In genomic region chr10:6399879-6400278, GRCh38 we compare ENCODE assay signal across 21 cellular contexts.
DNase-seq lines count a peak whose midpoint lies in the region; ATAC-seq and TF ChIP-seq lines count a peak whose summit lies in the region.
"Had no signal": no experiment of that assay in that cellular context is flagged by ENCODE, and none has a peak within 500 bp of the region (broad histone marks: within the 10 kb centered on the region; RNA-seq: fewer than 3 reads in every experiment).

No MANE protein-coding gene starts in this region.

- H3K27me3 Mint-ChIP-seq in HFFc6 (ENCODE audit: insufficient read depth) = peaks cover 3% of the 10 kb centered on the region
- peaks cover 19% of the 10 kb centered on the region for H3K27me3 Mint-ChIP-seq in dendritic cell treated with granulocyte-macrophage colony-stimulating factor and Interleukin-4, amounts not matched to agents 40 ng/mL and 50 ng/mL, for 4 days
- H3K27me3 Mint-ChIP-seq in activated CD4-positive, alpha-beta memory T cell treated with anti-CD3 and anti-CD28 coated beads for 36 hours = peaks cover 3% of the 10 kb centered on the region

- no peaks in the 10 kb centered on the region for H3K36me3 ChIP-seq in trophoblast cell (ENCODE audit: control insufficient read depth in 1 of 2, insufficient read depth in 2 of 2, low read length in 2 of 2)
- H3K36me3 ChIP-seq: HAP-1 had no signal

- H3K4me3 Mint-ChIP-seq in HFFc6 = no peak overlapping the region
- H3K4me3 Mint-ChIP-seq in dendritic cell treated with granulocyte-macrophage colony-stimulating factor and Interleukin-4, amounts not matched to agents 40 ng/mL and 50 ng/mL, for 4 days = no peak overlapping the region
- H3K4me3 Mint-ChIP-seq in activated CD4-positive, alpha-beta memory T cell treated with anti-CD3 and anti-CD28 coated beads for 36 hours = no peak overlapping the region

- CTCF ChIA-PET in AG04450 (lab: Charles Lee) = interaction anchor here (0.7 to 6.0 kb wide), 3 partner anchors 17 to 515 kb away, joined by 4 to 221 read pairs (median 11); partner anchors contain the start of gene PFKFB3
- CTCF ChIA-PET in activated CD4-positive, alpha-beta memory T cell treated with anti-CD3 and anti-CD28 coated beads for 36 hours (lab: Charles Lee) = interaction anchor here (1.6 to 4.2 kb wide), 6 partner anchors 11 to 290 kb away, joined by 3 to 160 read pairs (median 28); partner anchors contain the start of gene PFKFB3

- H2BK120ac ChIP-seq in trophoblast cell (ENCODE audit: insufficient read depth, low read length, poor library complexity) = peak overlapping the region; percentile 47

- peak overlapping the region; percentile 55 for H2AK5ac ChIP-seq in trophoblast cell (ENCODE audit: low read length)

- DNase-seq in AG04450 (ENCODE audit: low read depth, low spot score) (no peak), HFFc6 (no peak), trophoblast cell (no peak), glomerular visceral epithelial cell (ENCODE audit: extremely low spot score) (no peak)
- DNase-seq in activated CD4-positive, alpha-beta memory T cell treated with anti-CD3 and anti-CD28 coated beads for 36 hours = no peak
- DNase-seq: activated CD4-positive, alpha-beta T cell treated with anti-CD3 and anti-CD28 coated beads for 1 hour; activated CD8-positive, alpha-beta memory T cell treated with anti-CD3 and anti-CD28 coated beads, Interleukin-2, amount 50 U/mL, for 48 hours; activated naive CD4-positive, alpha-beta T cell treated with Interleukin-2 at 50 U/mL for 16 hours; effector CD8-positive, alpha-beta T cell; kidney; NCI-H446 treated with DMSO at 0.1 percent for 48 hours; SIG-M5; stimulated activated CD4-positive, alpha-beta T cell treated with anti-CD3 and anti-CD28 coated beads, Interleukin-12 subunit alpha, Interleukin-12 subunit beta, amount 100 ng/mL, for 4 hours; stimulated activated naive CD8-positive, alpha-beta T cell treated with anti-CD3 and anti-CD28 coated beads, Interleukin-15, Interleukin-2, amounts not matched to agents 100 U/mL and 50 U/mL, for 24 hours; T-helper 9 cell had no signal

- no peaks in the 10 kb centered on the region for H3K9me3 Mint-ChIP-seq in HFFc6
- H3K9me3 Mint-ChIP-seq in dendritic cell treated with granulocyte-macrophage colony-stimulating factor and Interleukin-4, amounts not matched to agents 40 ng/mL and 50 ng/mL, for 4 days = no peaks in the 10 kb centered on the region
- no peaks in the 10 kb centered on the region for H3K9me3 Mint-ChIP-seq in activated CD4-positive, alpha-beta memory T cell treated with anti-CD3 and anti-CD28 coated beads for 36 hours

- H3K4me1 Mint-ChIP-seq in HFFc6 (ENCODE audit: low read depth) = peaks cover 61% of the 10 kb centered on the region
- peaks cover 52% of the 10 kb centered on the region for H3K4me1 Mint-ChIP-seq in dendritic cell treated with granulocyte-macrophage colony-stimulating factor and Interleukin-4, amounts not matched to agents 40 ng/mL and 50 ng/mL, for 4 days (ENCODE audit: low read depth)
- H3K4me1 Mint-ChIP-seq in activated CD4-positive, alpha-beta memory T cell treated with anti-CD3 and anti-CD28 coated beads for 36 hours (ENCODE audit: low read depth) = peaks cover 26% of the 10 kb centered on the region

- no peak overlapping the region for H3K9ac ChIP-seq in trophoblast cell (ENCODE audit: low read length)

- H4K91ac ChIP-seq in trophoblast cell (ENCODE audit: low read depth, low read length) = peak overlapping the region; percentile 76

- H3K4me3 ChIP-seq in AG04450 (ENCODE audit: low read depth, low read length) (no peak overlapping the region), trophoblast cell (ENCODE audit: low read depth, low read length) (no peak overlapping the region)
- H3K4me3 ChIP-seq: body of pancreas, HAP-1, hepatocyte had no signal

- H3K4ac ChIP-seq in trophoblast cell (ENCODE audit: low read depth, low read length) = peak overlapping the region; percentile 66

- H3K27me3 ChIP-seq in AG04450 (ENCODE audit: control insufficient read depth, insufficient read depth, low read length) (no peaks in the 10 kb centered on the region), trophoblast cell (ENCODE audit: insufficient read depth, low read length) (no peaks in the 10 kb centered on the region)
- H3K27me3 ChIP-seq: body of pancreas, hepatocyte had no signal

- H2AFZ ChIP-seq in trophoblast cell (ENCODE audit: insufficient read depth, low read length, poor library complexity) = no peak overlapping the region
- H2AFZ ChIP-seq: hepatocyte had no signal

- peaks cover 14% of the 10 kb centered on the region for H3K79me1 ChIP-seq in trophoblast cell (ENCODE audit: low read length)

- ATAC-seq in HG03196 (IDR thresholded peaks at IDR 0.05; ENCODE audit: unreplicated experiment) = no peak
- no peak for ATAC-seq in HG02885 (IDR thresholded peaks at IDR 0.05; ENCODE audit: poor library complexity, unreplicated experiment)
- ATAC-seq: body of pancreas; stimulated activated naive CD8-positive, alpha-beta T cell treated with anti-CD3 and anti-CD28 coated beads, Interleukin-15, Interleukin-2, amounts not matched to agents 100 U/mL and 50 U/mL, for 24 hours had no signal

- H2BK5ac ChIP-seq in trophoblast cell (ENCODE audit: low read depth, low read length, poor library complexity) = peak overlapping the region; percentile 62

- no peak overlapping the region for H3K23ac ChIP-seq in trophoblast cell (ENCODE audit: low read length)

- H3K14ac ChIP-seq in trophoblast cell (ENCODE audit: low read length) = peak overlapping the region; percentile 40

- H4K8ac ChIP-seq in trophoblast cell (ENCODE audit: low read depth, low read length) = peak overlapping the region; percentile 40

- H3K4me1 ChIP-seq in trophoblast cell (ENCODE audit: control insufficient read depth in 1 of 2, insufficient read depth in 2 of 2, low read length in 2 of 2) = peaks cover 11 to 19% of the 10 kb centered on the region in 2 experiments
- H3K4me1 ChIP-seq: HAP-1 had no signal

- intact Hi-C loops in dendritic cell treated with granulocyte-macrophage colony-stimulating factor and Interleukin-4, amounts not matched to agents 40 ng/mL and 50 ng/mL, for 4 days (cut with micrococcal nuclease) = loop anchor here (2.0 to 10.0 kb wide), 3 partner anchors 311 to 448 kb away; partner anchors contain the start of gene RBM17
- intact Hi-C loops in activated CD4-positive, alpha-beta memory T cell treated with anti-CD3 and anti-CD28 coated beads for 36 hours (cut with micrococcal nuclease) = loop anchor here (5.0 kb wide), 1 partner anchor 313 kb away; the partner anchor contains the start of gene RBM17

- H3K9me3 ChIP-seq in AG04450 (ENCODE audit: control insufficient read depth, insufficient read depth, low read length) = no peaks in the 10 kb centered on the region
- H3K9me3 ChIP-seq in trophoblast cell (ENCODE audit: insufficient read depth, low read depth, low read length) = no peaks in the 10 kb centered on the region
- H3K9me3 ChIP-seq: body of pancreas, HAP-1 had no signal

- H3K27ac ChIP-seq in AG04450 (ENCODE audit: low read depth, low read length) (peak overlapping the region; percentile 74), trophoblast cell (ENCODE audit: low read depth, low read length) (peak overlapping the region; percentile 73)
- H3K27ac ChIP-seq: hepatocyte had no signal

- H3K27ac Mint-ChIP-seq in HFFc6 = peak overlapping the region; percentile 64; the same call in 1 of the 2 replicates
- peak overlapping the region; percentile 63 for H3K27ac Mint-ChIP-seq in dendritic cell treated with granulocyte-macrophage colony-stimulating factor and Interleukin-4, amounts not matched to agents 40 ng/mL and 50 ng/mL, for 4 days
- H3K27ac Mint-ChIP-seq in activated CD4-positive, alpha-beta memory T cell treated with anti-CD3 and anti-CD28 coated beads for 36 hours = no peak overlapping the region

- H3K18ac ChIP-seq in trophoblast cell (ENCODE audit: low read length) = peak overlapping the region; percentile 22

- H3K4me2 ChIP-seq in trophoblast cell (ENCODE audit: low read length) = no peak overlapping the region
- H3K4me2 ChIP-seq: hepatocyte had no signal

- POLR2A ChIA-PET in AG04450 (lab: Yijun Ruan, JAX) = interaction anchor here (0.7 to 1.7 kb wide), 5 partner anchors 18 to 983 kb away, joined by 5 to 25 read pairs (median 7); partner anchors contain the start of gene PFKFB3
- POLR2A ChIA-PET in activated CD4-positive, alpha-beta memory T cell treated with anti-CD3 and anti-CD28 coated beads for 36 hours (lab: Charles Lee) = interaction anchor here (0.9 kb wide), 1 partner anchor 236 kb away, joined by 4 read pairs; no protein-coding TSS in a partner anchor

- peak overlapping the region; percentile 83 for H2BK12ac ChIP-seq in trophoblast cell (ENCODE audit: low read length)

- TF ChIP-seq CTCF in AG04450 (IDR thresholded peaks at IDR 0.05; ENCODE audit: low read depth, low read length) (no peak), HFFc6 (IDR thresholded peaks at IDR 0.05) (no peak)

- no CpG with 5 or more reads among the region's 8 CpGs for WGBS in trophoblast cell (ENCODE audit: extremely low coverage, insufficient coverage, insufficient read length)

- peaks cover 2% of the 10 kb centered on the region for H3K79me2 ChIP-seq in trophoblast cell (ENCODE audit: control insufficient read depth, insufficient read depth, low read length, poor library complexity)
- H3K79me2 ChIP-seq: hepatocyte had no signal

- no peak overlapping the region for H4K12ac ChIP-seq in trophoblast cell (ENCODE audit: low read depth, low read length)

- H3K36me3 Mint-ChIP-seq in HFFc6 (ENCODE audit: low read depth) = no peaks in the 10 kb centered on the region
- H3K36me3 Mint-ChIP-seq in dendritic cell treated with granulocyte-macrophage colony-stimulating factor and Interleukin-4, amounts not matched to agents 40 ng/mL and 50 ng/mL, for 4 days (ENCODE audit: low read depth) = no peaks in the 10 kb centered on the region
- H3K36me3 Mint-ChIP-seq in activated CD4-positive, alpha-beta memory T cell treated with anti-CD3 and anti-CD28 coated beads for 36 hours = peaks cover 3% of the 10 kb centered on the region
